Comparison of ENCODE assay signal across 16 cellular contexts in genomic region chr3:134449951-134450350, GRCh38.
"Had no signal": no experiment of that assay in that cellular context is flagged by ENCODE, and none has a peak within 500 bp of the region (broad histone marks: within the 10 kb centered on the region; RNA-seq: fewer than 3 reads in every experiment).

No MANE protein-coding gene starts in this region.

- ATAC-seq: activated naive CD8-positive, alpha-beta T cell treated with anti-CD3 and anti-CD28 coated beads, Interleukin-2, amount 50 U/mL, for 24 hours had no signal

- H3K4me1 Mint-ChIP-seq: activated CD4-positive, alpha-beta T cell treated with anti-CD3 and anti-CD28 coated beads, Interleukin-2, amount 10 ng/mL, durations not matched to agents 7 days and 5 days; activated naive CD8-positive, alpha-beta T cell treated with anti-CD3 and anti-CD28 coated beads, Interleukin-2, amount 50 U/mL, for 24 hours; naive B cell had no signal

- H3K27me3 ChIP-seq: ascending aorta, breast epithelium, stomach had no signal

- H3K27ac ChIP-seq: ascending aorta, breast epithelium, heart right ventricle, stomach had no signal

- H3K4me3 Mint-ChIP-seq: activated CD4-positive, alpha-beta T cell treated with anti-CD3 and anti-CD28 coated beads, Interleukin-2, amount 10 ng/mL, durations not matched to agents 7 days and 5 days; activated naive CD4-positive, alpha-beta T cell treated with anti-CD3 and anti-CD28 coated beads for 36 hours; activated naive CD8-positive, alpha-beta T cell treated with anti-CD3 and anti-CD28 coated beads, Interleukin-2, amount 50 U/mL, for 24 hours; dendritic cell treated with granulocyte-macrophage colony-stimulating factor and Interleukin-4, amounts not matched to agents 40 ng/mL and 50 ng/mL, for 4 days; naive B cell had no signal

- H3K4me3 ChIP-seq: ascending aorta, breast epithelium, heart right ventricle, stomach had no signal

- H3K36me3 ChIP-seq: ascending aorta, breast epithelium, heart right ventricle, stomach had no signal

- H3K9me3 ChIP-seq: ascending aorta, breast epithelium, stomach had no signal

- DNase-seq: activated CD4-positive, alpha-beta T cell treated with anti-CD3 and anti-CD28 coated beads, Interleukin-2, amount 10 ng/mL, durations not matched to agents 7 days and 5 days; activated naive CD8-positive, alpha-beta T cell treated with anti-CD3 and anti-CD28 coated beads, Interleukin-2, amount 50 U/mL, for 24 hours; activated T-cell treated with anti-CD3 and anti-CD28 coated beads for 4 hours; effector memory CD4-positive, alpha-beta T cell; foreskin melanocyte; heart right ventricle; naive B cell; retina; stimulated activated CD4-positive, alpha-beta T cell treated with anti-CD3 and anti-CD28 coated beads, Interleukin-12 subunit alpha, Interleukin-12 subunit beta, amount 100 ng/mL, for 4 hours had no signal

- FAIRE-seq: islet of Langerhans, urothelium cell line had no signal

- H3K27ac Mint-ChIP-seq: activated CD4-positive, alpha-beta T cell treated with anti-CD3 and anti-CD28 coated beads, Interleukin-2, amount 10 ng/mL, durations not matched to agents 7 days and 5 days; activated naive CD4-positive, alpha-beta T cell treated with anti-CD3 and anti-CD28 coated beads for 36 hours; activated naive CD8-positive, alpha-beta T cell treated with anti-CD3 and anti-CD28 coated beads, Interleukin-2, amount 50 U/mL, for 24 hours; dendritic cell treated with granulocyte-macrophage colony-stimulating factor and Interleukin-4, amounts not matched to agents 40 ng/mL and 50 ng/mL, for 4 days had no signal
